Comparison of ENCODE assay signal across 29 cellular contexts in genomic region chr16:70774261-70774660, GRCh38.
"Had no signal": no experiment of that assay in that cellular context is flagged by ENCODE, and none has a peak within 500 bp of the region (broad histone marks: within the 10 kb centered on the region; RNA-seq: fewer than 3 reads in every experiment).

No MANE protein-coding gene starts in this region.

- H3K9me3 ChIP-seq: ascending aorta, SJSA1, SK-N-SH had no signal

- H3K27ac ChIP-seq: ascending aorta, cardiac muscle cell, SJSA1 had no signal

- H3K4me1 ChIP-seq: ascending aorta had no signal

- H3K36me3 Mint-ChIP-seq: activated naive CD4-positive, alpha-beta T cell treated with anti-CD3 and anti-CD28 coated beads, Interleukin-2, amount 50 U/mL, for 24 hours had no signal

- H3K27ac Mint-ChIP-seq: activated CD4-positive, alpha-beta T cell treated with anti-CD3 and anti-CD28 coated beads, Interleukin-2, amount 10 ng/mL, durations not matched to agents 24 days and 14 days; activated CD8-positive, alpha-beta T cell treated with anti-CD3 and anti-CD28 coated beads for 36 hours; activated naive CD4-positive, alpha-beta T cell treated with anti-CD3 and anti-CD28 coated beads, Interleukin-2, amount 50 U/mL, for 24 hours; activated naive CD8-positive, alpha-beta T cell treated with anti-CD3 and anti-CD28 coated beads, Interleukin-2, amount 10 ng/mL, durations not matched to agents 7 days and 5 days; activated T-cell treated with anti-CD3 and anti-CD28 coated beads, Interleukin-2, amount 50 U/mL, for 72 hours; activated T-helper 17 cell treated with anti-CD3 and anti-CD28 coated beads, Interleukin-2, amount 50 U/mL, for 72 hours; T-helper 1 cell treated with Interleukin-12 subunit alpha and Interleukin-12 subunit beta and Interleukin-4 antibody, amounts not matched to agents 30 μg/mL and 1 μg/mL, for 36 hours; T-helper 2 cell treated with Interferon-gamma antibody and Interleukin-4, amounts not matched to agents 5 μg/mL and 100 μg/mL, for 36 hours had no signal

- H3K9me3 Mint-ChIP-seq: activated CD4-positive, alpha-beta T cell treated with anti-CD3 and anti-CD28 coated beads, Interleukin-2, amount 10 ng/mL, durations not matched to agents 24 days and 14 days; activated CD8-positive, alpha-beta T cell treated with anti-CD3 and anti-CD28 coated beads for 36 hours; activated naive CD4-positive, alpha-beta T cell treated with anti-CD3 and anti-CD28 coated beads, Interleukin-2, amount 50 U/mL, for 24 hours; activated naive CD8-positive, alpha-beta T cell treated with anti-CD3 and anti-CD28 coated beads, Interleukin-2, amount 10 ng/mL, durations not matched to agents 7 days and 5 days; activated T-cell treated with anti-CD3 and anti-CD28 coated beads, Interleukin-2, amount 50 U/mL, for 72 hours; activated T-helper 17 cell treated with anti-CD3 and anti-CD28 coated beads, Interleukin-2, amount 50 U/mL, for 72 hours; T-helper 1 cell treated with Interleukin-12 subunit alpha and Interleukin-12 subunit beta and Interleukin-4 antibody, amounts not matched to agents 30 μg/mL and 1 μg/mL, for 36 hours; T-helper 2 cell treated with Interferon-gamma antibody and Interleukin-4, amounts not matched to agents 5 μg/mL and 100 μg/mL, for 36 hours had no signal

- ATAC-seq: activated CD8-positive, alpha-beta T cell treated with anti-CD3 and anti-CD28 coated beads for 36 hours; activated T-cell treated with anti-CD3 and anti-CD28 coated beads, Interleukin-2, amount 50 U/mL, for 72 hours; activated T-helper 17 cell treated with anti-CD3 and anti-CD28 coated beads, Interleukin-2, amount 50 U/mL, for 72 hours; Panc1 had no signal

- H3K27me3 Mint-ChIP-seq: activated CD4-positive, alpha-beta T cell treated with anti-CD3 and anti-CD28 coated beads, Interleukin-2, amount 10 ng/mL, durations not matched to agents 24 days and 14 days; activated CD8-positive, alpha-beta T cell treated with anti-CD3 and anti-CD28 coated beads for 36 hours; activated naive CD4-positive, alpha-beta T cell treated with anti-CD3 and anti-CD28 coated beads, Interleukin-2, amount 50 U/mL, for 24 hours; activated naive CD8-positive, alpha-beta T cell treated with anti-CD3 and anti-CD28 coated beads, Interleukin-2, amount 10 ng/mL, durations not matched to agents 7 days and 5 days; activated T-helper 17 cell treated with anti-CD3 and anti-CD28 coated beads, Interleukin-2, amount 50 U/mL, for 72 hours had no signal

- H3K27me3 ChIP-seq: ascending aorta, cardiac muscle cell, SJSA1 had no signal

- H3K4me1 Mint-ChIP-seq: activated naive CD4-positive, alpha-beta T cell treated with anti-CD3 and anti-CD28 coated beads, Interleukin-2, amount 50 U/mL, for 24 hours had no signal

- DNase-seq: activated CD4-positive, alpha-beta T cell treated with anti-CD3 and anti-CD28 coated beads, Interleukin-2, amount 10 ng/mL, durations not matched to agents 24 days and 14 days; activated CD4-positive, alpha-beta T cell treated with anti-CD3 and anti-CD28 coated beads, Interleukin-2, amount 50 U/mL, for 4 hours; activated CD8-positive, alpha-beta T cell treated with anti-CD3 and anti-CD28 coated beads for 36 hours; activated gamma-delta T cell; activated naive CD4-positive, alpha-beta T cell treated with Interleukin-2 at 50 U/mL for 16 hours; activated naive CD8-positive, alpha-beta T cell treated with anti-CD3 and anti-CD28 coated beads, Interleukin-2, amount 10 ng/mL, durations not matched to agents 7 days and 5 days; activated T-cell treated with anti-CD3 and anti-CD28 coated beads, Interleukin-2, amount 50 U/mL, for 1 hour; activated T-cell treated with anti-CD3 and anti-CD28 coated beads, Interleukin-2, amount 50 U/mL, for 72 hours; amygdala; KG1; MM.1S; MV-4-11; NCI-H1092 treated with DMSO at 0.1 percent for 48 hours; NCI-H1417 treated with DMSO at 0.1 percent for 48 hours; NCI-H187 treated with DMSO at 0.1 percent for 48 hours; NCI-H2081 treated with DMSO at 0.1 percent for 48 hours; NCI-H226; NCI-H446 treated with DMSO at 0.1 percent for 48 hours; NCI-H524 treated with DMSO at 0.1 percent for 48 hours; SHP77 treated with DMSO at 0.1 percent for 48 hours; SK-N-SH had no signal

- H3K4me3 Mint-ChIP-seq: activated CD4-positive, alpha-beta T cell treated with anti-CD3 and anti-CD28 coated beads, Interleukin-2, amount 10 ng/mL, durations not matched to agents 24 days and 14 days; activated CD8-positive, alpha-beta T cell treated with anti-CD3 and anti-CD28 coated beads for 36 hours; activated naive CD4-positive, alpha-beta T cell treated with anti-CD3 and anti-CD28 coated beads, Interleukin-2, amount 50 U/mL, for 24 hours; activated naive CD8-positive, alpha-beta T cell treated with anti-CD3 and anti-CD28 coated beads, Interleukin-2, amount 10 ng/mL, durations not matched to agents 7 days and 5 days; activated T-cell treated with anti-CD3 and anti-CD28 coated beads, Interleukin-2, amount 50 U/mL, for 72 hours; activated T-helper 17 cell treated with anti-CD3 and anti-CD28 coated beads, Interleukin-2, amount 50 U/mL, for 72 hours; T-helper 1 cell treated with Interleukin-12 subunit alpha and Interleukin-12 subunit beta and Interleukin-4 antibody, amounts not matched to agents 30 μg/mL and 1 μg/mL, for 36 hours; T-helper 2 cell treated with Interferon-gamma antibody and Interleukin-4, amounts not matched to agents 5 μg/mL and 100 μg/mL, for 36 hours had no signal

- H3K4me3 ChIP-seq: ascending aorta, cardiac muscle cell, SJSA1 had no signal
